Comparison of ENCODE assay signal across 3 cellular contexts in the genomic region with DNA sequence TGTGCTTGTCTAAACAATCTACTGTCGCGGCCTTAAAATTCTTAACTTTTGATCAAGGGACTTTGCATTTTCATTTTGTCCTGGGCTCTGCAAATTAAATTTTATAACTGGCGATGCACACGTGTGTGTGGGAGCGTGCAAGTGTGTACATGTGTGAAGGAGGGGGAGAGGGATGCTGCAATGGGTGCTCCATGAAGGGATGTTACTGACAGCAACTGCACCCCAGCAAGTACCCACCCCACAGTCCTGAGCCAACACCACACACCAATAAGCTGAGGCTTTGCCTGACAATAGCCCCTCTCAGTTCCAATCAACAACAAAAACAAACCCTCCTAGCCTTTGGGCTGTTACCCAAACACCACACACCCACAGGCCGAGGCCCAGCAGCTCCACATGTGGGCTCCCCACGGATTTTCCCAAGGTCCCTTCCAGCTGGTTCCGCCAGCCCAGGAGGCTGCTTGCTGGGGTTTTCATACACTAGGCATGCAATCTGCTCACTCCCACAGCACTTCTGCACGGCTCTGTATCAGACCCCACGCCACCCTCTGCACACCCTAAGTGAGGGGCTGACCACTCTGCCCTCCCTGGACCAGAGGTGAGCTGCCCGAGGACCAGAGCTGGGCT.
TF ChIP-seq lines count a peak whose summit lies in the region.

No MANE protein-coding gene starts in this region.

TF ChIP-seq in GM23338, 12 proteins besides CTCF, POLR2A, EP300 and RAD21 (continued from another document and continues in another):
- TF ChIP-seq EZH2 (IDR thresholded peaks at IDR 0.05; ENCODE audit: low read depth, unreplicated experiment) (no peak), ZNF331 (CRISPR knock-in tag; IDR thresholded peaks at IDR 0.05; ENCODE audit: low read depth) (no peak), JUNB (IDR thresholded peaks at IDR 0.05; ENCODE audit: unreplicated experiment) (no peak), ZNF462 (CRISPR knock-in tag; IDR thresholded peaks at IDR 0.05) (no peak), NANOG (IDR thresholded peaks at IDR 0.05; ENCODE audit: borderline replicate concordance) (no peak)

TF ChIP-seq in WTC11, 78 proteins besides CTCF, POLR2A, EP300 and RAD21 (continued from another document and continues in another):
- TF ChIP-seq, protein P1, sequence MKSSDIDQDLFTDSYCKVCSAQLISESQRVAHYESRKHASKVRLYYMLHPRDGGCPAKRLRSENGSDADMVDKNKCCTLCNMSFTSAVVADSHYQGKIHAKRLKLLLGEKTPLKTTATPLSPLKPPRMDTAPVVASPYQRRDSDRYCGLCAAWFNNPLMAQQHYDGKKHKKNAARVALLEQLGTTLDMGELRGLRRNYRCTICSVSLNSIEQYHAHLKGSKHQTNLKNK (CRISPR knock-in tag; IDR thresholded peaks at IDR 0.05): no peak
- TF ChIP-seq SMAD3 (CRISPR knock-in tag; IDR thresholded peaks at IDR 0.05; ENCODE audit: borderline replicate concordance): no peak
- TF ChIP-seq ZNF138 (CRISPR knock-in tag; conservative IDR thresholded peaks at IDR 0.05): no peak
- TF ChIP-seq, protein P2, sequence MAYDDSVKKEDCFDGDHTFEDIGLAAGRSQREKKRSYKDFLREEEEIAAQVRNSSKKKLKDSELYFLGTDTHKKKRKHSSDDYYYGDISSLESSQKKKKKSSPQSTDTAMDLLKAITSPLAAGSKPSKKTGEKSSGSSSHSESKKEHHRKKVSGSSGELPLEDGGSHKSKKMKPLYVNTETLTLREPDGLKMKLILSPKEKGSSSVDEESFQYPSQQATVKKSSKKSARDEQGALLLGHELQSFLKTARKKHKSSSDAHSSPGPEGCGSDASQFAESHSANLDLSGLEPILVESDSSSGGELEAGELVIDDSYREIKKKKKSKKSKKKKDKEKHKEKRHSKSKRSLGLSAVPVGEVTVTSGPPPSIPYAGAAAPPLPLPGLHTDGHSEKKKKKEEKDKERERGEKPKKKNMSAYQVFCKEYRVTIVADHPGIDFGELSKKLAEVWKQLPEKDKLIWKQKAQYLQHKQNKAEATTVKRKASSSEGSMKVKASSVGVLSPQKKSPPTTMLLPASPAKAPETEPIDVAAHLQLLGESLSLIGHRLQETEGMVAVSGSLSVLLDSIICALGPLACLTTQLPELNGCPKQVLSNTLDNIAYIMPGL (CRISPR knock-in tag; IDR thresholded peaks at IDR 0.05): no peak
- TF ChIP-seq PRRX2 (CRISPR knock-in tag; IDR thresholded peaks at IDR 0.05): no peak
- TF ChIP-seq ZBTB21 (CRISPR knock-in tag; IDR thresholded peaks at IDR 0.05; ENCODE audit: borderline replicate concordance): no peak
- TF ChIP-seq USF1 (CRISPR knock-in tag; IDR thresholded peaks at IDR 0.05): no peak
- TF ChIP-seq PREB (CRISPR knock-in tag; IDR thresholded peaks at IDR 0.05; ENCODE audit: borderline replicate concordance): no peak
- no peak for TF ChIP-seq AR (CRISPR knock-in tag; IDR thresholded peaks at IDR 0.05)
- TF ChIP-seq ATF1 (CRISPR knock-in tag; IDR thresholded peaks at IDR 0.05): no peak
- TF ChIP-seq, protein P3, sequence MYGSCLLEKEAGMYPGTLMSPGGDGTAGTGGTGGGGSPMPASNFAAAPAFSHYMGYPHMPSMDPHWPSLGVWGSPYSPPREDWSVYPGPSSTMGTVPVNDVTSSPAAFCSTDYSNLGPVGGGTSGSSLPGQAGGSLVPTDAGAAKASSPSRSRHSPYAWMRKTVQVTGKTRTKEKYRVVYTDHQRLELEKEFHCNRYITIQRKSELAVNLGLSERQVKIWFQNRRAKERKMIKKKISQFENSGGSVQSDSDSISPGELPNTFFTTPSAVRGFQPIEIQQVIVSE (CRISPR knock-in tag; IDR thresholded peaks at IDR 0.05; ENCODE audit: borderline replicate concordance): no peak
- no peak for TF ChIP-seq ZNF416 (CRISPR knock-in tag; IDR thresholded peaks at IDR 0.05)

TF ChIP-seq in SK-N-SH, 30 proteins besides CTCF, POLR2A, EP300 and RAD21:
- TF ChIP-seq, protein P4, sequence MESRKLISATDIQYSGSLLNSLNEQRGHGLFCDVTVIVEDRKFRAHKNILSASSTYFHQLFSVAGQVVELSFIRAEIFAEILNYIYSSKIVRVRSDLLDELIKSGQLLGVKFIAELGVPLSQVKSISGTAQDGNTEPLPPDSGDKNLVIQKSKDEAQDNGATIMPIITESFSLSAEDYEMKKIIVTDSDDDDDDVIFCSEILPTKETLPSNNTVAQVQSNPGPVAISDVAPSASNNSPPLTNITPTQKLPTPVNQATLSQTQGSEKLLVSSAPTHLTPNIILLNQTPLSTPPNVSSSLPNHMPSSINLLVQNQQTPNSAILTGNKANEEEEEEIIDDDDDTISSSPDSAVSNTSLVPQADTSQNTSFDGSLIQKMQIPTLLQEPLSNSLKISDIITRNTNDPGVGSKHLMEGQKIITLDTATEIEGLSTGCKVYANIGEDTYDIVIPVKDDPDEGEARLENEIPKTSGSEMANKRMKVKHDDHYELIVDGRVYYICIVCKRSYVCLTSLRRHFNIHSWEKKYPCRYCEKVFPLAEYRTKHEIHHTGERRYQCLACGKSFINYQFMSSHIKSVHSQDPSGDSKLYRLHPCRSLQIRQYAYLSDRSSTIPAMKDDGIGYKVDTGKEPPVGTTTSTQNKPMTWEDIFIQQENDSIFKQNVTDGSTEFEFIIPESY (IDR thresholded peaks at IDR 0.05; ENCODE audit: borderline replicate concordance, low read depth): no peak
- TF ChIP-seq TCF12 (IDR thresholded peaks at IDR 0.05): no peak
- TF ChIP-seq MEF2A (IDR thresholded peaks at IDR 0.05; ENCODE audit: borderline replicate concordance, low read depth): no peak
- no peak for TF ChIP-seq SIN3A (IDR thresholded peaks at IDR 0.05; ENCODE audit: borderline replicate concordance, low read depth, low read length)
- TF ChIP-seq IRF3 (IDR thresholded peaks at IDR 0.05; ENCODE audit: low read depth, low read length): no peak
- no peak for TF ChIP-seq SMC3 (IDR thresholded peaks at IDR 0.05; ENCODE audit: low read depth, low read length)
- no peak for TF ChIP-seq FOSL2 (IDR thresholded peaks at IDR 0.05; ENCODE audit: borderline replicate concordance, low read depth)
- TF ChIP-seq PBX3 (IDR thresholded peaks at IDR 0.05): no peak
- no peak for TF ChIP-seq GATA2 (CRISPR knock-in tag; IDR thresholded peaks at IDR 0.05)
- no peak for TF ChIP-seq MXI1 (IDR thresholded peaks at IDR 0.05; ENCODE audit: low read depth, low read length)
- no peak for TF ChIP-seq ELF1 (IDR thresholded peaks at IDR 0.05)
- TF ChIP-seq NRF1 (IDR thresholded peaks at IDR 0.05; ENCODE audit: low read depth, low read length): no peak
- TF ChIP-seq FOXJ3 (CRISPR knock-in tag; IDR thresholded peaks at IDR 0.05): no peak
TF ChIP-seq in SK-N-SH: peak in this region for 0.
